In the genomic region with DNA sequence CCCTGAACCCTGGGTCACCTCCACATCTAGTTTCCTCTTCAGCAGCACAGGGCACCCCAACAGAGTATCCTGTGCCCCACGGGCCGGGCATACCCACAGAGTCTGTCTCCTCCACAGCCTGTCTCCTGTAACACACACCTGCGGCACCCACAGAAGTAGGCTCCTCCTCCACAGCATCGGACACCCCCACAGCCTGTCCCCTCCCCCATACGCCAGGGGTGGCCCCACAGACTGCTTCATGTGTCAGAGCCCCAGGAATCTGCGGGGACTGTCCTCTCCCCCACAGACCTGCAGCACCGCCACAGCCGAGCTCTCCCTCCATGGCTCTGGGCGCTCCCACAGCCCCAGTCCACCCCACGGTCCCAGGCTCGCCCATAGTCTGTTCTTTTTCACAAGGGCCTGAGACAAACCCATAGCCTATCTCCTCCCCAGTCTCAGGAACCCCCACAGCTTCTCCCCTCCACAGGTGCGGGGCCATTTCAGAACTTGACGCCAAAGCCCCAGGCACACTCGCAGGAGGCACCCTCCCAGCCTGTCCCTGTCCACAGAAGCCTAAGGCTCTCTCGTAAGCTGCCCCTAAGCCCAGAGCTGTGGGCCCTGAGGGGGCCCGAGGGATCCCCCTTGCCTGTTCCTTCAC, we compare ENCODE assay signal across 9 cellular contexts. TPM values are rescaled to one million over a fixed set of nuclear protein-coding genes. Genes with fewer than 3 reads are reported as not detected.
DNase-seq lines count a peak whose midpoint lies in the region; ATAC-seq and TF ChIP-seq lines count a peak whose summit lies in the region.
"Had no signal": no experiment of that assay in that cellular context is flagged by ENCODE, and none has a peak within 500 bp of the region (broad histone marks: within the 10 kb centered on the region; RNA-seq: fewer than 3 reads in every experiment).

No MANE protein-coding gene starts in this region.

- H4K20me1 ChIP-seq in GM23338 (replicated peaks; ENCODE audit: insufficient read depth), result peaks cover 3% of the 10 kb centered on the region; the same call in 1 of the 2 replicates

- peak; percentile 9 for DNase-seq in GM23338 (ENCODE audit: low spot score)
- DNase-seq in activated B cell treated with CpG ODN at 0.5 μM for 24 hours, result no peak
- DNase-seq in left ventricle myocardium inferior, result no peak
- DNase-seq in skeletal muscle cell (ENCODE audit: low read depth), result no peak
- DNase-seq in NCI-H1417 treated with DMSO at 0.1 percent for 48 hours (lab: John Stamatoyannopoulos, UW), result no peak
- DNase-seq in NCI-H82 (lab: John Stamatoyannopoulos, UW), result no peak
- DNase-seq: activated gamma-delta T cell treated with Interleukin-2 at 50 U/mL for 16 hours had no signal

- H3K36me3 ChIP-seq in GM23338 (ENCODE audit: insufficient read depth), result peaks cover 22% of the 10 kb centered on the region
- H3K36me3 ChIP-seq in left ventricle myocardium inferior, result peaks cover 23% of the 10 kb centered on the region

- TF ChIP-seq CTCF in GM23338 (conservative IDR thresholded peaks at IDR 0.05; ENCODE audit: low read depth in 2 of 2), result no peak
- no peak for TF ChIP-seq CTCF in activated B cell treated with CpG ODN at 0.5 μM for 24 hours (IDR thresholded peaks at IDR 0.05)
- no peak for TF ChIP-seq CTCF in left ventricle myocardium inferior (IDR thresholded peaks at IDR 0.05; ENCODE audit: borderline replicate concordance)

- ATAC-seq in GM23338 (no peak; the same call in 2 of the 3 replicates), activated B cell treated with CpG ODN at 0.5 μM for 24 hours (ENCODE audit: low read depth) (no peak), HG03342 (IDR thresholded peaks at IDR 0.05; ENCODE audit: unreplicated experiment) (no peak), HG03108 (IDR thresholded peaks at IDR 0.05; ENCODE audit: unreplicated experiment) (no peak)

- peak overlapping the region; percentile 90 for H3K4me3 ChIP-seq in GM23338
- H3K4me3 ChIP-seq in left ventricle myocardium inferior, result peak overlapping the region; percentile 99
- H3K4me3 ChIP-seq in skeletal muscle cell (ENCODE audit: low read depth, low read length), result peak overlapping the region; percentile 96

- peak overlapping the region; percentile 98 for H3K4me2 ChIP-seq in GM23338

- H3K4me3 Mint-ChIP-seq in GM23338, result peak overlapping the region; percentile 91
- peak overlapping the region; percentile 96 for H3K4me3 Mint-ChIP-seq in activated B cell treated with CpG ODN at 0.5 μM for 24 hours

- H3K9me2 ChIP-seq in GM23338 (ENCODE audit: insufficient read depth), result no peaks in the 10 kb centered on the region

- H3K27ac Mint-ChIP-seq in GM23338, result peak overlapping the region; percentile 86; the same call in 1 of the 2 replicates
- peak overlapping the region; percentile 99 for H3K27ac Mint-ChIP-seq in activated B cell treated with CpG ODN at 0.5 μM for 24 hours

- H3K4me1 ChIP-seq in GM23338 (ENCODE audit: insufficient read depth) (peaks cover 12% of the 10 kb centered on the region), left ventricle myocardium inferior (peaks cover 43% of the 10 kb centered on the region)

- intact Hi-C loops in activated B cell treated with CpG ODN at 0.5 μM for 24 hours (cut with micrococcal nuclease) (no loop called here), left ventricle myocardium inferior (cut with micrococcal nuclease) (no loop called here)

- H2AFZ ChIP-seq in GM23338, result no peak overlapping the region

- H3K27ac ChIP-seq in GM23338 (ENCODE audit: low read depth) (no peak overlapping the region), left ventricle myocardium inferior (replicated peaks) (no peak overlapping the region)

- H3F3A ChIP-seq in GM23338 (replicated peaks; ENCODE audit: low read depth), result peaks cover 12% of the 10 kb centered on the region; the same call in 1 of the 2 replicates

- peaks cover 28% of the 10 kb centered on the region for H3K36me3 Mint-ChIP-seq in GM23338 (ENCODE audit: low read depth)
- peaks cover 40% of the 10 kb centered on the region for H3K36me3 Mint-ChIP-seq in activated B cell treated with CpG ODN at 0.5 μM for 24 hours (ENCODE audit: low read depth)

- H3K9me3 Mint-ChIP-seq in GM23338 (no peaks in the 10 kb centered on the region; the same call in 2 of the 3 replicates), activated B cell treated with CpG ODN at 0.5 μM for 24 hours (no peaks in the 10 kb centered on the region)

- CTCF ChIA-PET in activated B cell treated with CpG ODN at 0.5 μM for 24 hours (lab: Charles Lee), result no interaction called here

- H3K4me1 Mint-ChIP-seq in GM23338, result peaks cover 18% of the 10 kb centered on the region
- H3K4me1 Mint-ChIP-seq in activated B cell treated with CpG ODN at 0.5 μM for 24 hours, result peaks cover 38% of the 10 kb centered on the region

- peaks cover 19% of the 10 kb centered on the region for H3K27me3 Mint-ChIP-seq in GM23338 (ENCODE audit: insufficient read depth, low read depth, poor library complexity)
- H3K27me3 Mint-ChIP-seq in activated B cell treated with CpG ODN at 0.5 μM for 24 hours, result no peaks in the 10 kb centered on the region

- H3K79me2 ChIP-seq in GM23338 (replicated peaks; ENCODE audit: insufficient read depth), result peaks cover 31% of the 10 kb centered on the region

- H3K9me3 ChIP-seq in left ventricle myocardium inferior (replicated peaks), result no peaks in the 10 kb centered on the region

- H3K27me3 ChIP-seq in GM23338 (ENCODE audit: insufficient read depth), result no peaks in the 10 kb centered on the region
- no peaks in the 10 kb centered on the region for H3K27me3 ChIP-seq in left ventricle myocardium inferior (ENCODE audit: low read depth)

- POLR2A ChIA-PET in activated B cell treated with CpG ODN at 0.5 μM for 24 hours (lab: Charles Lee), result interaction anchor here (0.9 to 1.0 kb wide), 2 partner anchors 12 to 40 kb away, joined by 3 to 4 read pairs; a partner anchor contains a TSS

TF ChIP-seq in GM23338, 12 proteins besides CTCF, POLR2A, EP300 and RAD21 (continues in another document):
- no peak for TF ChIP-seq ZNF114 (CRISPR knock-in tag; IDR thresholded peaks at IDR 0.05)
- TF ChIP-seq EZH2 (IDR thresholded peaks at IDR 0.05; ENCODE audit: low read depth, unreplicated experiment), result no peak

RNA-seq across cellular contexts. Expression of a gene that starts 1.4 kb away (rescaled TPM):
- total RNA-seq in GM23338 (2014; rRNA removed; shearing (Covaris generic)), result 27.8 and 31.8 TPM in 2 replicates
- 5.9 and 6.0 TPM in 2 replicates for polyA plus RNA-seq in GM23338 (2016; fragmentation: Nextera tagmentation; extraction: Ambion mirVana)
- 21.0 and 24.7 TPM in 2 replicates for total RNA-seq in activated B cell treated with CpG ODN at 0.5 μM for 24 hours
- total RNA-seq in left ventricle myocardium inferior, result 7.0 TPM

RNA-seq across cellular contexts. Expression of a gene that starts 1.7 kb away (rescaled TPM):
- total RNA-seq in GM23338 (2014; rRNA removed; shearing (Covaris generic)), result 197 and 202 TPM in 2 replicates
- polyA plus RNA-seq in GM23338 (2016; fragmentation: Nextera tagmentation; extraction: Ambion mirVana), result 887 and 915 TPM in 2 replicates
- total RNA-seq in activated B cell treated with CpG ODN at 0.5 μM for 24 hours (42.7 and 54.5 TPM in 2 replicates), left ventricle myocardium inferior (53.2 TPM)

RNA-seq across cellular contexts. Expression of a gene that starts 12.3 kb away (rescaled TPM):
- 5.0 and 5.5 TPM in 2 replicates for total RNA-seq in GM23338 (2014; rRNA removed; shearing (Covaris generic))
- polyA plus RNA-seq in GM23338 (2016; fragmentation: Nextera tagmentation; extraction: Ambion mirVana), result 40.0 and 49.3 TPM in 2 replicates
- total RNA-seq in activated B cell treated with CpG ODN at 0.5 μM for 24 hours, result 16.5 and 23.4 TPM in 2 replicates
- 14.1 TPM for total RNA-seq in left ventricle myocardium inferior

RNA-seq across cellular contexts. Expression of a gene that starts 12.4 kb away (rescaled TPM):
- total RNA-seq in GM23338 (2014; rRNA removed; shearing (Covaris generic)), result 1.7 and 2.7 TPM in 2 replicates
- 3.9 and 4.8 TPM in 2 replicates for polyA plus RNA-seq in GM23338 (2016; fragmentation: Nextera tagmentation; extraction: Ambion mirVana)
- 2.9 and 3.5 TPM in 2 replicates for total RNA-seq in activated B cell treated with CpG ODN at 0.5 μM for 24 hours
- 0.69 TPM for total RNA-seq in left ventricle myocardium inferior
